In the genomic region with DNA sequence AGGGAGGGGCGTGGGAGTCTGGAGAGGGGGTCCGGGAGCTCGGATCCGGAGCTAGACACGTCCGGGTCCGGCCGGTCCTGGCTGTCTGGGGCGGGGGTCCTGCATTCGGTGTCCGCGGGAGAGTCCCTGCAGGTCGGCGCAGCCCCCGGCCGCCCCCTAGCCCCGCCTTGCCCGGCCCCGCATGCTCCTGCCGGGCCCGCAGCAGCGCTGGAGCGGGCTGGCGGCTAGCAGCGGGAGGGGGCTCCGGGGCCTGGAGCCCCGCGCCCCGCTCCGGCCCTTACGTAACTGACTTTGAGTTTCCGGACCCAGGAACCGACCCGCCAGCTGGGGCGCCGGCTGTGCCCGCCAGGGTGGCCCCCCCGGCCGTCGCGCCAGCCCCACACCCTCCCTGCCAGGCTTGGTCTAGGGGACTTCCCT, we compare ENCODE assay signal across 8 cellular contexts. TPM values are rescaled to one million over a fixed set of nuclear protein-coding genes. Genes with fewer than 3 reads are reported as not detected.
DNase-seq lines count a peak whose midpoint lies in the region; ATAC-seq, FAIRE-seq and TF ChIP-seq lines count a peak whose summit lies in the region.

No MANE protein-coding gene starts in this region.

- no peak for FAIRE-seq in A549 (lab: Jason Lieb, UNC)

- H3K27ac Mint-ChIP-seq in mesothelial cell of epicardium: no peak overlapping the region

- peak overlapping the region; percentile 89 for H3K4me3 Mint-ChIP-seq in mesothelial cell of epicardium

- no peaks in the 10 kb centered on the region for H3K9me3 Mint-ChIP-seq in mesothelial cell of epicardium

- no peaks in the 10 kb centered on the region for H3K36me3 Mint-ChIP-seq in mesothelial cell of epicardium

- peak overlapping the region; percentile 99 for H3K4me2 ChIP-seq in A549

- TF ChIP-seq CTCF in A549 (IDR thresholded peaks at IDR 0.05): no peak
- no peak for TF ChIP-seq CTCF in dorsolateral prefrontal cortex (IDR thresholded peaks at IDR 0.05 in 54 of 56, conservative IDR thresholded peaks at IDR 0.05 in 2 of 56; ENCODE audit: low read depth in 1 of 56, partially characterized antibody in 56 of 56)
- TF ChIP-seq CTCF in mesothelial cell of epicardium (IDR thresholded peaks at IDR 0.05; ENCODE audit: unreplicated experiment): no peak
- no peak for TF ChIP-seq CTCF in tibial artery (IDR thresholded peaks at IDR 0.05)

- TF ChIP-seq EP300 in A549 (IDR thresholded peaks at IDR 0.05): no peak

- TF ChIP-seq POLR2A in A549 (IDR thresholded peaks at IDR 0.05; ENCODE audit: low read length): no peak

- H3K27me3 ChIP-seq in dorsolateral prefrontal cortex (no peaks in the 10 kb centered on the region), tibial artery (no peaks in the 10 kb centered on the region)

- peak overlapping the region; percentile 89 for H3K4me3 ChIP-seq in A549
- peak overlapping the region; percentile 58 to 89 (median 77) for H3K4me3 ChIP-seq in dorsolateral prefrontal cortex
- H3K4me3 ChIP-seq in tibial artery: peak overlapping the region; percentile 91 to 100

- intact Hi-C loops in dorsolateral prefrontal cortex (cut with DNase I): no loop called here
- intact Hi-C loops in tibial artery (cut with DNase I; ENCODE audit: low total_unique reads): loop anchor here (5.0 kb wide), 1 partner anchor 235 kb away; a partner anchor contains a TSS

- DNase-seq in A549 (ENCODE audit: low read depth in 1 of 2, low spot score in 1 of 2) (no peak), dorsolateral prefrontal cortex (no peak), mesothelial cell of epicardium (ENCODE audit: low spot score in 2 of 2, unreplicated experiment in 2 of 2) (peak in 1 of 2 experiments; percentile 49), tibial artery (no peak), LoVo (ENCODE audit: low spot score) (no peak)
- peak; percentile 35 for DNase-seq in activated CD4-positive, alpha-beta T cell treated with anti-CD3 and anti-CD28 coated beads for 1 hour

- 0% methylated on average over 2 of the region's 41 CpGs for WGBS in A549 (ENCODE audit: missing lambda C conversion rate)

- H3K4me1 ChIP-seq in A549: peaks cover 34% of the 10 kb centered on the region
- peaks cover 0 to 37% (median 26%) of the 10 kb centered on the region in 4 donors for H3K4me1 ChIP-seq in tibial artery

- no peaks in the 10 kb centered on the region for H3K27me3 Mint-ChIP-seq in mesothelial cell of epicardium (ENCODE audit: low read depth)

- H3K27ac ChIP-seq in A549: peak overlapping the region; percentile 91 to 96
- H3K27ac ChIP-seq in dorsolateral prefrontal cortex: peak overlapping the region in 15 of 59 donors; percentile 6 to 80 (median 44)
- H3K27ac ChIP-seq in tibial artery: peak overlapping the region; percentile 71 to 75

- H3K9me3 ChIP-seq in A549 (no peaks in the 10 kb centered on the region), tibial artery (no peaks in the 10 kb centered on the region)

- peaks cover 37% of the 10 kb centered on the region for H3K4me1 Mint-ChIP-seq in mesothelial cell of epicardium

- POLR2A ChIA-PET in A549 (lab: Yijun Ruan, JAX): interaction anchor here (0.5 kb wide), 1 partner anchor 21 kb away, joined by 3 read pairs; no protein-coding TSS in a partner anchor

- ATAC-seq in A549: peak in 1 of 2 experiments; percentile 33; a peak in 3 of 6 replicates
- ATAC-seq in GM21786 (IDR thresholded peaks at IDR 0.05; ENCODE audit: unreplicated experiment): peak; percentile 3
- ATAC-seq in HG03139 (IDR thresholded peaks at IDR 0.05; ENCODE audit: unreplicated experiment): no peak

- no peak for TF ChIP-seq RAD21 in A549 (conservative IDR thresholded peaks at IDR 0.05 in 1 of 2, IDR thresholded peaks at IDR 0.05 in 1 of 2)

- CTCF ChIA-PET in A549 (lab: Yijun Ruan, JAX): interaction anchor here (1.3 to 9.6 kb wide), 4 partner anchors 10 to 146 kb away, joined by 4 to 75 read pairs (median 6); no protein-coding TSS in a partner anchor

- H3K36me3 ChIP-seq in tibial artery: no peaks in the 10 kb centered on the region

TF ChIP-seq in A549, 52 proteins besides CTCF, POLR2A, EP300 and RAD21:
- TF ChIP-seq RFX5 (IDR thresholded peaks at IDR 0.05): no peak
- no peak for TF ChIP-seq EHF (CRISPR knock-in tag; IDR thresholded peaks at IDR 0.05)
- no peak for TF ChIP-seq JUN (IDR thresholded peaks at IDR 0.05)
- TF ChIP-seq MAZ (IDR thresholded peaks at IDR 0.05; ENCODE audit: borderline replicate concordance, low read depth, low read length): no peak
- no peak for TF ChIP-seq ZC3H11A (IDR thresholded peaks at IDR 0.05)
- TF ChIP-seq, protein P1, sequence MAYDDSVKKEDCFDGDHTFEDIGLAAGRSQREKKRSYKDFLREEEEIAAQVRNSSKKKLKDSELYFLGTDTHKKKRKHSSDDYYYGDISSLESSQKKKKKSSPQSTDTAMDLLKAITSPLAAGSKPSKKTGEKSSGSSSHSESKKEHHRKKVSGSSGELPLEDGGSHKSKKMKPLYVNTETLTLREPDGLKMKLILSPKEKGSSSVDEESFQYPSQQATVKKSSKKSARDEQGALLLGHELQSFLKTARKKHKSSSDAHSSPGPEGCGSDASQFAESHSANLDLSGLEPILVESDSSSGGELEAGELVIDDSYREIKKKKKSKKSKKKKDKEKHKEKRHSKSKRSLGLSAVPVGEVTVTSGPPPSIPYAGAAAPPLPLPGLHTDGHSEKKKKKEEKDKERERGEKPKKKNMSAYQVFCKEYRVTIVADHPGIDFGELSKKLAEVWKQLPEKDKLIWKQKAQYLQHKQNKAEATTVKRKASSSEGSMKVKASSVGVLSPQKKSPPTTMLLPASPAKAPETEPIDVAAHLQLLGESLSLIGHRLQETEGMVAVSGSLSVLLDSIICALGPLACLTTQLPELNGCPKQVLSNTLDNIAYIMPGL (CRISPR knock-in tag; IDR thresholded peaks at IDR 0.05; ENCODE audit: borderline replicate concordance): no peak
- TF ChIP-seq KDM5A (IDR thresholded peaks at IDR 0.05): no peak
- TF ChIP-seq MAFK (IDR thresholded peaks at IDR 0.05; ENCODE audit: partially characterized antibody): no peak
- TF ChIP-seq NFE2L2 (conservative IDR thresholded peaks at IDR 0.05; ENCODE audit: low read length): no peak
- TF ChIP-seq CHD4 (IDR thresholded peaks at IDR 0.05; ENCODE audit: borderline replicate concordance): no peak

RNA-seq across cellular contexts. Expression of a gene that starts 26.9 kb away (rescaled TPM):
- polyA plus RNA-seq in A549 (2011; rRNA removed) (12.8 and 15.6 TPM in 2 replicates), A549 (2017; fragmentation: RNase III; extraction: RNeasy Plus Mini Kit Qiagen cat#74134 plus additional on column Dnase treatment) (4.4 to 4.9 TPM (median 4.8 TPM) in 3 replicates)
- 2.7 and 3.1 TPM in 2 replicates for polyA plus RNA-seq in A549 (2012; cell fraction: cytosol; rRNA removed)
- polyA plus RNA-seq in A549 (2012; cell fraction: nucleus; rRNA removed): 3.2 and 8.2 TPM in 2 replicates
- polyA minus RNA-seq in A549 (2011; rRNA and poly(A)+ RNA removed): 11.8 and 18.6 TPM in 2 replicates
- total RNA-seq in dorsolateral prefrontal cortex (10 to 100 TPM; 17.4 to 59.1 (median 38.8) TPM), mesothelial cell of epicardium (61.5 to 63.7 TPM (median 62.5 TPM) in 3 replicates)
